ENCODE assay signal across 1 cellular context in the genomic region with DNA sequence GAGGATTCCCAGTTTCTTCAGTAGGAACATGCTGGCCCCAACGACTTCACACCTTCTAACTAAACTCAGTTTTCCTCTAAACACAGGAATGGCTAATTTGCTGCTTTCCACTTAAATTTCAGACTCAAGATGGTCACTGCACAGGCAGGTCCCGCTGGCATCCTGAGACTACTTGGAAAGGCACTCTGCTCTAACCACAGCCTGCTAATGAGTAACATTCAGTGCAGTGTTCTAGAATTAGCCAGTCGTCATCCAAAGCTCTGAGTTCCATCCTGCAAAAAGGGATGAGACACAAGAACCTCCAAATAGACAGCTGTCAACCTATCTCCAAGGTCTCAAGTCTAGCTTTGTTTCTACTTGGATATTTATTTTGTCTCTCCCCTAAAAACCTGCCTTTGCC.
TF ChIP-seq lines count a peak whose summit lies in the region.

No MANE protein-coding gene starts in this region.

TF ChIP-seq in GM23338, 12 proteins besides CTCF, POLR2A, EP300 and RAD21 (continued from another document):
- TF ChIP-seq, protein P1, sequence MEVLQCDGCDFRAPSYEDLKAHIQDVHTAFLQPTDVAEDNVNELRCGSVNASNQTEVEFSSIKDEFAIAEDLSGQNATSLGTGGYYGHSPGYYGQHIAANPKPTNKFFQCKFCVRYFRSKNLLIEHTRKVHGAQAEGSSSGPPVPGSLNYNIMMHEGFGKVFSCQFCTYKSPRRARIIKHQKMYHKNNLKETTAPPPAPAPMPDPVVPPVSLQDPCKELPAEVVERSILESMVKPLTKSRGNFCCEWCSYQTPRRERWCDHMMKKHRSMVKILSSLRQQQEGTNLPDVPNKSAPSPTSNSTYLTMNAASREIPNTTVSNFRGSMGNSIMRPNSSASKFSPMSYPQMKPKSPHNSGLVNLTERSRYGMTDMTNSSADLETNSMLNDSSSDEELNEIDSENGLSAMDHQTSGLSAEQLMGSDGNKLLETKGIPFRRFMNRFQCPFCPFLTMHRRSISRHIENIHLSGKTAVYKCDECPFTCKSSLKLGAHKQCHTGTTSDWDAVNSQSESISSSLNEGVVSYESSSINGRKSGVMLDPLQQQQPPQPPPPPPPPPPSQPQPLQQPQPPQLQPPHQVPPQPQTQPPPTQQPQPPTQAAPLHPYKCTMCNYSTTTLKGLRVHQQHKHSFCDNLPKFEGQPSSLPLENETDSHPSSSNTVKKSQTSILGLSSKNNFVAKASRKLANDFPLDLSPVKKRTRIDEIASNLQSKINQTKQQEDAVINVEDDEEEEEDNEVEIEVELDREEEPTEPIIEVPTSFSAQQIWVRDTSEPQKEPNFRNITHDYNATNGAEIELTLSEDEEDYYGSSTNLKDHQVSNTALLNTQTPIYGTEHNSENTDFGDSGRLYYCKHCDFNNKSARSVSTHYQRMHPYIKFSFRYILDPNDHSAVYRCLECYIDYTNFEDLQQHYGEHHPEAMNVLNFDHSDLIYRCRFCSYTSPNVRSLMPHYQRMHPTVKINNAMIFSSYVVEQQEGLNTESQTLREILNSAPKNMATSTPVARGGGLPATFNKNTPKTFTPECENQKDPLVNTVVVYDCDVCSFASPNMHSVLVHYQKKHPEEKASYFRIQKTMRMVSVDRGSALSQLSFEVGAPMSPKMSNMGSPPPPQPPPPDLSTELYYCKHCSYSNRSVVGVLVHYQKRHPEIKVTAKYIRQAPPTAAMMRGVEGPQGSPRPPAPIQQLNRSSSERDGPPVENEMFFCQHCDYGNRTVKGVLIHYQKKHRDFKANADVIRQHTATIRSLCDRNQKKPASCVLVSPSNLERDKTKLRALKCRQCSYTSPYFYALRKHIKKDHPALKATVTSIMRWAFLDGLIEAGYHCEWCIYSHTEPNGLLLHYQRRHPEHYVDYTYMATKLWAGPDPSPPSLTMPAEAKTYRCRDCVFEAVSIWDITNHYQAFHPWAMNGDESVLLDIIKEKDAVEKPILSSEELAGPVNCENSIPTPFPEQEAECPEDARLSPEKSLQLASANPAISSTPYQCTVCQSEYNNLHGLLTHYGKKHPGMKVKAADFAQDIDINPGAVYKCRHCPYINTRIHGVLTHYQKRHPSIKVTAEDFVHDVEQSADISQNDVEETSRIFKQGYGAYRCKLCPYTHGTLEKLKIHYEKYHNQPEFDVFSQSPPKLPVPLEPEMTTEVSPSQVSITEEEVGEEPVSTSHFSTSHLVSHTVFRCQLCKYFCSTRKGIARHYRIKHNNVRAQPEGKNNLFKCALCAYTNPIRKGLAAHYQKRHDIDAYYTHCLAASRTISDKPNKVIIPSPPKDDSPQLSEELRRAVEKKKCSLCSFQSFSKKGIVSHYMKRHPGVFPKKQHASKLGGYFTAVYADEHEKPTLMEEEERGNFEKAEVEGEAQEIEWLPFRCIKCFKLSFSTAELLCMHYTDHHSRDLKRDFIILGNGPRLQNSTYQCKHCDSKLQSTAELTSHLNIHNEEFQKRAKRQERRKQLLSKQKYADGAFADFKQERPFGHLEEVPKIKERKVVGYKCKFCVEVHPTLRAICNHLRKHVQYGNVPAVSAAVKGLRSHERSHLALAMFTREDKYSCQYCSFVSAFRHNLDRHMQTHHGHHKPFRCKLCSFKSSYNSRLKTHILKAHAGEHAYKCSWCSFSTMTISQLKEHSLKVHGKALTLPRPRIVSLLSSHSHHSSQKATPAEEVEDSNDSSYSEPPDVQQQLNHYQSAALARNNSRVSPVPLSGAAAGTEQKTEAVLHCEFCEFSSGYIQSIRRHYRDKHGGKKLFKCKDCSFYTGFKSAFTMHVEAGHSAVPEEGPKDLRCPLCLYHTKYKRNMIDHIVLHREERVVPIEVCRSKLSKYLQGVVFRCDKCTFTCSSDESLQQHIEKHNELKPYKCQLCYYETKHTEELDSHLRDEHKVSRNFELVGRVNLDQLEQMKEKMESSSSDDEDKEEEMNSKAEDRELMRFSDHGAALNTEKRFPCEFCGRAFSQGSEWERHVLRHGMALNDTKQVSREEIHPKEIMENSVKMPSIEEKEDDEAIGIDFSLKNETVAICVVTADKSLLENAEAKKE (CRISPR knock-in tag; IDR thresholded peaks at IDR 0.05) = no peak
- TF ChIP-seq JUNB (IDR thresholded peaks at IDR 0.05; ENCODE audit: unreplicated experiment) (no peak), POLR2AphosphoS5 (IDR thresholded peaks at IDR 0.05; ENCODE audit: low read depth) (no peak)
